In the genomic region with DNA sequence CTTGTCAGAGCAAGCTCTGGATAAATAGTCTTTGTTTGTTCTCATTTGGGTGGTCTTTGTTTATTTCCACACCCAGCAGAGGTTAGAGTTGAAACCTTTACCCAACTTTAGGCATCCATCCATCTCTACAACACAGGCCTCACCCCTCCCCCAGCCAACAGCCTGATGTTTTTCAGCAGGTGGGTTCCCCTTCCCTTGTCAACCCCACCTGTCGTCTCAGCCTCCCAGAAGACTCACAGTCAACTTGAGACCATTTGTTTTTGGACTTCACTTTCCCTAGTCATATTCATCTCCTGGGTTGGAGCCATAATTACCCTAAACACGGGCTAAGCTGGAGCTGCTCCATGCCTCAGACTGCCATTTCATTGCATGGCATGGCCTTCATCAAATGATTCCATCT, we compare ENCODE assay signal across 35 cellular contexts. TPM values are rescaled to one million over a fixed set of nuclear protein-coding genes. Genes with fewer than 3 reads are reported as not detected.
"Had no signal": no experiment of that assay in that cellular context is flagged by ENCODE, and none has a peak within 500 bp of the region (broad histone marks: within the 10 kb centered on the region; RNA-seq: fewer than 3 reads in every experiment).

No MANE protein-coding gene starts in this region.

- H3K4me1 ChIP-seq: adrenal gland, body of pancreas, breast epithelium had no signal

- H3K27me3 ChIP-seq: body of pancreas, brain microvascular endothelial cell had no signal

- DNase-seq: activated B cell treated with CpG ODN at 0.5 μM for 24 hours; activated CD4-positive, alpha-beta memory T cell treated with anti-CD3 and anti-CD28 coated beads for 36 hours; activated CD4-positive, alpha-beta T cell treated with anti-CD3 and anti-CD28 coated beads for 4 hours; activated CD4-positive, alpha-beta T cell treated with anti-CD3 and anti-CD28 coated beads, Interleukin-2, amount 10 ng/mL, durations not matched to agents 24 days and 14 days; activated CD4-positive, alpha-beta T cell treated with anti-CD3 and anti-CD28 coated beads, Interleukin-2, amount 50 U/mL, for 1 hour; activated CD4-positive, alpha-beta T cell treated with anti-CD3 and anti-CD28 coated beads, Interleukin-2, amount 50 U/mL, for 4 hours; activated CD4-positive, CD25-positive, alpha-beta regulatory T cell treated with anti-CD3 and anti-CD28 coated beads, Interleukin-2, amount 50 U/mL, for 72 hours; activated CD8-positive, alpha-beta memory T cell treated with anti-CD3 and anti-CD28 coated beads for 24 hours; activated CD8-positive, alpha-beta memory T cell treated with anti-CD3 and anti-CD28 coated beads, Interleukin-2, amount 10 ng/mL, durations not matched to agents 7 days and 5 days; activated CD8-positive, alpha-beta memory T cell treated with anti-CD3 and anti-CD28 coated beads, Interleukin-2, amount 50 U/mL, for 48 hours; activated CD8-positive, alpha-beta T cell treated with anti-CD3 and anti-CD28 coated beads, Interleukin-2, amount 10 ng/mL, durations not matched to agents 7 days and 5 days; activated effector memory CD4-positive, alpha-beta T cell treated with anti-CD3 and anti-CD28 coated beads, Interleukin-2, amount 50 U/mL, for 16 hours; activated gamma-delta T cell treated with Interleukin-2 at 50 U/mL for 16 hours; activated naive CD4-positive, alpha-beta T cell; activated naive CD4-positive, alpha-beta T cell treated with anti-CD3 and anti-CD28 coated beads for 36 hours; activated naive CD4-positive, alpha-beta T cell treated with anti-CD3 and anti-CD28 coated beads, Interleukin-2, amount 50 U/mL, for 16 hours; activated naive CD8-positive, alpha-beta T cell treated with anti-CD3 and anti-CD28 coated beads for 36 hours; activated T-cell treated with anti-CD3 and anti-CD28 coated beads, Interleukin-2, amount 50 U/mL, for 24 hours; activated T-cell treated with anti-CD3 and anti-CD28 coated beads, Interleukin-2, amount 50 U/mL, for 48 hours; adrenal gland; amniotic stem cell; aorta; body of pancreas; brain microvascular endothelial cell; central memory CD4-positive, alpha-beta T cell; T-helper 1 cell; T-helper 2 cell; T-helper 9 cell had no signal

- ATAC-seq: activated CD8-positive, alpha-beta memory T cell treated with anti-CD3 and anti-CD28 coated beads, Interleukin-2, amount 10 ng/mL, durations not matched to agents 7 days and 5 days; activated CD8-positive, alpha-beta T cell treated with anti-CD3 and anti-CD28 coated beads, Interleukin-2, amount 10 ng/mL, durations not matched to agents 7 days and 5 days; activated naive CD4-positive, alpha-beta T cell treated with anti-CD3 and anti-CD28 coated beads, Interleukin-2, amount 50 U/mL, for 72 hours; body of pancreas had no signal

- H3K4me3 ChIP-seq: adrenal gland, body of pancreas, breast epithelium had no signal

- H3K27ac ChIP-seq: adrenal gland, body of pancreas, brain microvascular endothelial cell, breast epithelium, VCaP had no signal

- H3K36me3 ChIP-seq: adrenal gland, brain microvascular endothelial cell, breast epithelium had no signal

RNA-seq across cellular contexts. Expression of a gene that starts 31.7 kb away (rescaled TPM):
- total RNA-seq: activated B cell treated with CpG ODN at 0.5 μM for 24 hours; activated CD4-positive, alpha-beta memory T cell treated with anti-CD3 and anti-CD28 coated beads for 36 hours; activated CD4-positive, alpha-beta T cell treated with anti-CD3 and anti-CD28 coated beads, Interleukin-2, amount 10 ng/mL, durations not matched to agents 24 days and 14 days; activated CD8-positive, alpha-beta memory T cell treated with anti-CD3 and anti-CD28 coated beads, Interleukin-2, amount 10 ng/mL, durations not matched to agents 7 days and 5 days; activated CD8-positive, alpha-beta T cell treated with anti-CD3 and anti-CD28 coated beads, Interleukin-2, amount 10 ng/mL, durations not matched to agents 7 days and 5 days; activated naive CD4-positive, alpha-beta T cell treated with anti-CD3 and anti-CD28 coated beads for 36 hours; activated naive CD4-positive, alpha-beta T cell treated with anti-CD3 and anti-CD28 coated beads, Interleukin-2, amount 50 U/mL, for 72 hours; activated naive CD8-positive, alpha-beta T cell treated with anti-CD3 and anti-CD28 coated beads for 36 hours; activated T-helper 2 cell treated with anti-CD3 and anti-CD28 coated beads, Interferon-gamma antibody, Interleukin-2, Interleukin-4, amounts not matched to agents 10 μg/mL and 5 μg/mL and 100 μg/mL, durations not matched to agents 14 hours and 24 hours and 36 hours; adrenal gland; aorta; astrocyte; body of pancreas; breast epithelium; cardiac septum; cerebellum had no signal
- polyA plus RNA-seq: adrenal gland, aorta had no signal

RNA-seq across cellular contexts. Expression of a gene that starts 35.1 kb away (rescaled TPM):
- total RNA-seq: activated B cell treated with CpG ODN at 0.5 μM for 24 hours; activated CD4-positive, alpha-beta memory T cell treated with anti-CD3 and anti-CD28 coated beads for 36 hours; activated CD4-positive, alpha-beta T cell treated with anti-CD3 and anti-CD28 coated beads, Interleukin-2, amount 10 ng/mL, durations not matched to agents 24 days and 14 days; activated CD8-positive, alpha-beta memory T cell treated with anti-CD3 and anti-CD28 coated beads, Interleukin-2, amount 10 ng/mL, durations not matched to agents 7 days and 5 days; activated CD8-positive, alpha-beta T cell treated with anti-CD3 and anti-CD28 coated beads, Interleukin-2, amount 10 ng/mL, durations not matched to agents 7 days and 5 days; activated naive CD4-positive, alpha-beta T cell treated with anti-CD3 and anti-CD28 coated beads for 36 hours; activated naive CD8-positive, alpha-beta T cell treated with anti-CD3 and anti-CD28 coated beads for 36 hours; activated T-helper 2 cell treated with anti-CD3 and anti-CD28 coated beads, Interferon-gamma antibody, Interleukin-2, Interleukin-4, amounts not matched to agents 10 μg/mL and 5 μg/mL and 100 μg/mL, durations not matched to agents 14 hours and 24 hours and 36 hours; adrenal gland; aorta; astrocyte; body of pancreas; breast epithelium; cardiac septum; cerebellum had no signal
- polyA plus RNA-seq: adrenal gland, aorta had no signal

RNA-seq across cellular contexts. Expression of a gene that starts 59.2 kb away (rescaled TPM):
- total RNA-seq: activated B cell treated with CpG ODN at 0.5 μM for 24 hours; activated CD4-positive, alpha-beta memory T cell treated with anti-CD3 and anti-CD28 coated beads for 36 hours; activated naive CD4-positive, alpha-beta T cell treated with anti-CD3 and anti-CD28 coated beads for 36 hours; activated naive CD4-positive, alpha-beta T cell treated with anti-CD3 and anti-CD28 coated beads, Interleukin-2, amount 50 U/mL, for 72 hours; activated naive CD8-positive, alpha-beta T cell treated with anti-CD3 and anti-CD28 coated beads for 36 hours; adrenal gland; aorta; astrocyte; body of pancreas; breast epithelium; cardiac septum; cerebellum had no signal
- polyA plus RNA-seq: adrenal gland, aorta had no signal
